ENCODE assay signal across 23 cellular contexts in the genomic region with DNA sequence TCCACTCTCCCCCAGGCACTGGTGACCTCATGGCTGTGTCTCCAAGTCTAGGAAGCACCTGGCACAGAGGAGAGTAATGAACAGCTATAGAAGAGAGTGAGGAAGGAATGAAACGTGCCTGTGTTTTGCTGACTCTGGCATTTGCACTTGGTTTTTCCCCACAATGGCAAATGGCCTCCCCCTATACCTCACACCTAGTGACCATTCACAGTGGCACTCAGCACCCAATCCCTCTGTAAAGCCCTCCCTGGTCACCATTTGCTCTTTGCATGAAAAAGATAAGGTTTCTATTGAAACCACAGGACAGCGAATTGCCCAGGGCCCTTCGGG.
DNase-seq lines count a peak whose midpoint lies in the region; FAIRE-seq and TF ChIP-seq lines count a peak whose summit lies in the region.
"Had no signal": no experiment of that assay in that cellular context is flagged by ENCODE, and none has a peak within 500 bp of the region (broad histone marks: within the 10 kb centered on the region; RNA-seq: fewer than 3 reads in every experiment).

No MANE protein-coding gene starts in this region.

- H3K9me3 ChIP-seq in H1 (ENCODE audit: insufficient read depth in 2 of 2, low read depth in 1 of 2, low read length in 1 of 2) (no peaks in the 10 kb centered on the region), HAP-1 (no peaks in the 10 kb centered on the region)
- H3K9me3 ChIP-seq: heart left ventricle, prostate gland had no signal

- H3K79me1 ChIP-seq in H1 (ENCODE audit: low read depth, low read length) = no peaks in the 10 kb centered on the region

- DNase-seq in DMS 273 (lab: John Stamatoyannopoulos, UW; ENCODE audit: unreplicated experiment) = peak; percentile 49
- DNase-seq in DMS 273 treated with DMSO at 0.1 percent for 48 hours (lab: John Stamatoyannopoulos, UW) = no peak
- peak; percentile 25 for DNase-seq in H7
- peak; percentile 70 to 90 for DNase-seq in NCI-H526 (lab: John Stamatoyannopoulos, UW)
- no peak for DNase-seq in H1 (ENCODE audit: low read depth in 1 of 2, low spot score in 2 of 2)
- no peak for DNase-seq in HAP-1 (ENCODE audit: low spot score in 2 of 2)
- DNase-seq in NCI-H1694 (lab: John Stamatoyannopoulos, UW) = no peak
- DNase-seq in NCI-H128 (lab: John Stamatoyannopoulos, UW; ENCODE audit: unreplicated experiment) = no peak
- DNase-seq: activated CD4-positive, alpha-beta memory T cell treated with anti-CD3 and anti-CD28 coated beads for 36 hours; activated CD4-positive, CD25-positive, alpha-beta regulatory T cell; activated effector memory CD4-positive, alpha-beta T cell treated with anti-CD3 and anti-CD28 coated beads, Interleukin-2, amount 50 U/mL, for 16 hours; activated naive CD8-positive, alpha-beta T cell treated with anti-CD3 and anti-CD28 coated beads, Interleukin-2, amount 10 ng/mL, durations not matched to agents 7 days and 5 days; activated T-cell treated with anti-CD3 and anti-CD28 coated beads for 4 hours; heart left ventricle; Karpas-422; MV-4-11; SW 1271; T1000; trophoblast cell had no signal

- no peaks in the 10 kb centered on the region for H3K36me3 ChIP-seq in H7 (replicated peaks; ENCODE audit: control insufficient read depth, insufficient read depth, low read length)
- H3K36me3 ChIP-seq in H1 (ENCODE audit: control insufficient read depth in 2 of 4, insufficient read depth in 4 of 4, low read length in 3 of 4) = no peaks in the 10 kb centered on the region
- H3K36me3 ChIP-seq in HAP-1 (replicated peaks) = no peaks in the 10 kb centered on the region
- H3K36me3 ChIP-seq: heart left ventricle, prostate gland had no signal

- no peaks in the 10 kb centered on the region for H3K23me2 ChIP-seq in H1 (ENCODE audit: low read depth, low read length)

- H3K14ac ChIP-seq in H1 (ENCODE audit: insufficient read length) = no peak overlapping the region

- H3K4ac ChIP-seq in H1 (replicated peaks; ENCODE audit: insufficient read length, low read depth, low read length) = no peak overlapping the region

- H3K27ac ChIP-seq in H1 (ENCODE audit: low read depth, low read length) = no peak overlapping the region
- H3K27ac ChIP-seq: 22Rv1, heart left ventricle, prostate gland had no signal

- H3K4me1 ChIP-seq in H1 (replicated peaks in 1 of 4; ENCODE audit: control insufficient read depth in 3 of 4, insufficient read depth in 4 of 4, low read length in 3 of 4) (peaks cover 2 to 8% (median 4%) of the 10 kb centered on the region in 4 experiments; a peak in 5 of 7 replicates), HAP-1 (peaks cover 11% of the 10 kb centered on the region)
- H3K4me1 ChIP-seq: prostate gland had no signal

- H2BK120ac ChIP-seq in H1 (replicated peaks; ENCODE audit: low read depth, low read length) = no peak overlapping the region

- CTCF ChIA-PET in H1 (lab: Charles Lee; ENCODE audit: partially characterized antibody) = interaction anchor here (1.0 to 4.9 kb wide), 11 partner anchors 8 to 364 kb away, joined by 3 to 28 read pairs (median 4); no protein-coding TSS in a partner anchor

- no peak for FAIRE-seq in H1 (lab: Jason Lieb, UNC)
- FAIRE-seq: GM12891 had no signal

- H2BK15ac ChIP-seq in H1 (ENCODE audit: low read length) = no peak overlapping the region

- in situ Hi-C loops in HAP-1 (cut with MboI; ENCODE audit: low sequenced_read_pairs) = no loop called here

- no peak overlapping the region for H2AFZ ChIP-seq in H1 (ENCODE audit: low read length)

- TF ChIP-seq RAD21 in H1 (IDR thresholded peaks at IDR 0.05 in 1 of 2, conservative IDR thresholded peaks at IDR 0.05 in 1 of 2; ENCODE audit: low read depth in 2 of 2, low read length in 2 of 2) = no peak

- H3K27me3 ChIP-seq in H7 (ENCODE audit: control insufficient read depth, insufficient read depth, low read length) (no peaks in the 10 kb centered on the region), H1 (replicated peaks in 1 of 4; ENCODE audit: control insufficient read depth in 3 of 4, extremely low read depth in 1 of 4, insufficient read depth in 3 of 4, low read length in 3 of 4) (peaks cover 0 to 2% (median 0%) of the 10 kb centered on the region in 4 experiments; a peak in 1 of 7 replicates), HAP-1 (ENCODE audit: low read depth) (no peaks in the 10 kb centered on the region)

- no peak overlapping the region for H4K8ac ChIP-seq in H1 (ENCODE audit: extremely low read depth, insufficient read depth, low read length)

- no peak overlapping the region for H3K23ac ChIP-seq in H1 (ENCODE audit: insufficient read length)

- no peaks in the 10 kb centered on the region for H3K79me2 ChIP-seq in H1 (ENCODE audit: control insufficient read depth in 1 of 2, insufficient read depth in 2 of 2, low read length in 2 of 2)

- H3K56ac ChIP-seq in H1 (replicated peaks; ENCODE audit: insufficient read length, low read depth, low read length) = no peak overlapping the region

- H3K9ac ChIP-seq in H1 (replicated peaks in 1 of 4; ENCODE audit: extremely low read depth in 1 of 4, low read depth in 3 of 4, low read length in 3 of 4) = no peak overlapping the region; a peak in 1 of 7 replicates

- no peak overlapping the region for H4K91ac ChIP-seq in H1 (replicated peaks; ENCODE audit: insufficient read length, low read length)

- H3K18ac ChIP-seq in H1 (ENCODE audit: extremely low read depth, low read length) = no peak overlapping the region

- no peak overlapping the region; the same call in 1 of the 2 replicates for H2BK12ac ChIP-seq in H1 (ENCODE audit: low read depth, low read length)

- WGBS in H1 (ENCODE audit: extremely low coverage in 1 of 2, insufficient coverage in 1 of 2, insufficient read length in 1 of 2, insufficient replicate concordance in 2 of 2, low coverage in 1 of 2, low lambda C conversion rate in 2 of 2, missing lambda C conversion rate in 1 of 2), 2 experiments = 81% methylated on average over 3 of the region's 3 CpGs; no CpG with 5 or more reads in 1 of the 2 experiments

- no peak overlapping the region for H2AK5ac ChIP-seq in H1 (ENCODE audit: low read depth, low read length)

- H2BK20ac ChIP-seq in H1 (ENCODE audit: low read length) = no peak overlapping the region

- no peaks in the 10 kb centered on the region for H4K20me1 ChIP-seq in H1 (replicated peaks in 1 of 2; ENCODE audit: control insufficient read depth in 1 of 2, insufficient read depth in 2 of 2, low read length in 2 of 2)

- no peak for TF ChIP-seq EP300 in H1 (IDR thresholded peaks at IDR 0.05; ENCODE audit: borderline replicate concordance in 1 of 2, low read depth in 2 of 2, low read length in 2 of 2)

- no peak overlapping the region for H2BK5ac ChIP-seq in H1 (ENCODE audit: low read depth, low read length)

- H4K5ac ChIP-seq in H1 (ENCODE audit: insufficient read length, low read depth, low read length) = no peak overlapping the region

- H3K4me3 ChIP-seq in H7 (ENCODE audit: insufficient read depth, low read depth, low read length) (no peak overlapping the region), H1 (ENCODE audit: extremely low read depth in 1 of 4, insufficient read depth in 2 of 4, low read depth in 3 of 4, low read length in 4 of 4) (no peak overlapping the region), HAP-1 (no peak overlapping the region)
- H3K4me3 ChIP-seq: heart left ventricle, lung, prostate gland had no signal

- H3K4me2 ChIP-seq in H1 (ENCODE audit: insufficient read depth in 1 of 2, low read depth in 2 of 2, low read length in 2 of 2) = no peak overlapping the region

- TF ChIP-seq POLR2A in H1 (IDR thresholded peaks at IDR 0.05; ENCODE audit: control extremely low read depth in 1 of 2, low read depth in 2 of 2, low read length in 2 of 2) = no peak

- POLR2A ChIA-PET in H1 (lab: Charles Lee; ENCODE audit: partially characterized antibody) = no interaction called here

- TF ChIP-seq CTCF in H1 (IDR thresholded peaks at IDR 0.05; ENCODE audit: control extremely low read depth in 1 of 3, insufficient read depth in 1 of 3, low read depth in 1 of 3, low read length in 3 of 3) = no peak

TF ChIP-seq in H1, 55 proteins besides CTCF, POLR2A, EP300 and RAD21:
- no peak for TF ChIP-seq EZH2 (IDR thresholded peaks at IDR 0.05; ENCODE audit: low read depth, low read length, severe bottlenecking)
- TF ChIP-seq SIX5 (IDR thresholded peaks at IDR 0.05; ENCODE audit: low read depth, low read length) = no peak
- TF ChIP-seq NRF1 (IDR thresholded peaks at IDR 0.05; ENCODE audit: low read depth, low read length) = no peak
- TF ChIP-seq CBX5 (IDR thresholded peaks at IDR 0.05; ENCODE audit: low read depth, low read length) = no peak
- no peak for TF ChIP-seq TAF1 (IDR thresholded peaks at IDR 0.05; ENCODE audit: low read depth, low read length)
- TF ChIP-seq MAFK (IDR thresholded peaks at IDR 0.05; ENCODE audit: low read depth, low read length) = peak; percentile 52; the same call in 1 of the 2 replicates
- no peak for TF ChIP-seq POU5F1 (IDR thresholded peaks at IDR 0.05; ENCODE audit: low read depth, low read length)

Comparison
In these comparisons a context has a peak if more than half of its experiments do, and no peak if none do; other contexts are left out.
1. DNase-seq: peak in DMS 273 (single experiment), H7 (single experiment) and NCI-H526 (2 of 2); none in DMS 273 treated with DMSO at 0.1 percent for 48 hours (single experiment), H1 (0 of 2), HAP-1 (0 of 2), NCI-H1694 (single experiment) and NCI-H128 (single experiment).